Comparison of ENCODE assay signal across 18 cellular contexts in the genomic region with DNA sequence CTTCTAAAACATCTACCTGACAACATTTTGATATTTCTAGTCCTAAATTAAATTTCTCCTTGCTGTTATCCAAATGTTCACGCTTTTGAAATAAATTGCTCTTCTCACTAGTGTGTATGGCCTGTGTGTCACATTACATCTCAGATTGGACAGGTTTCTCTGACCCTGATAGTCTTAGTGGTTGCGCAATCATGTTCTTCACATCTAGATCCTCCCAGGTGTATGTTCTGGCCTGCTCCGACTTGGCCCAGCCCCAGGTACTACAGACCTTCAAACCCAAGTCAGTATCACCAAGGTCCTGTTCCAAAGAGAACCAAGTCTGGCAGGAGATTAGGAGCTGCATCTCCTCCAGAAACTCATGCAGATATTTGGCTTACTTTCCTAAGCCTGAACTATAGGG.
A peak's percentile ranks its signal among the peaks of the same experiment; 100 is the strongest.
DNase-seq lines count a peak whose midpoint lies in the region; ATAC-seq and TF ChIP-seq lines count a peak whose summit lies in the region.
"Had no signal": no experiment of that assay in that cellular context is flagged by ENCODE, and none has a peak within 500 bp of the region (broad histone marks: within the 10 kb centered on the region; RNA-seq: fewer than 3 reads in every experiment).

No MANE protein-coding gene starts in this region.

- 0 out of 2 replicates have a peak overlapping the region, but pooled peaks have one; percentile 23 for H2AFZ ChIP-seq in GM23338
- H2AFZ ChIP-seq in hepatocyte = no peak overlapping the region

- H3K79me2 ChIP-seq in GM23338 (replicated peaks; ENCODE audit: insufficient read depth) (no peaks in the 10 kb centered on the region), hepatocyte (no peaks in the 10 kb centered on the region)

- H3K27ac Mint-ChIP-seq in GM23338 = no peak overlapping the region
- H3K27ac Mint-ChIP-seq: CD4-positive, CD25-positive, alpha-beta regulatory T cell; CD8-positive, alpha-beta T cell; H9; HFFc6 had no signal

- DNase-seq in GM23338 (ENCODE audit: low spot score) (no peak), hepatocyte (ENCODE audit: low spot score) (peak; percentile 4), right lobe of liver (peak; percentile 19 to 84 (median 75)), BE2C (no peak)
- DNase-seq in effector CD4-positive, alpha-beta T cell = no peak
- DNase-seq: 8988T; Caco-2; CD4-positive, CD25-positive, alpha-beta regulatory T cell; CD8-positive, alpha-beta T cell; DMS153; DND-41; H9; HFFc6 had no signal

- H3K36me3 ChIP-seq in GM23338 (ENCODE audit: insufficient read depth) = no peaks in the 10 kb centered on the region
- H3K36me3 ChIP-seq in hepatocyte (replicated peaks; ENCODE audit: insufficient read depth, low read depth) = no peaks in the 10 kb centered on the region
- no peaks in the 10 kb centered on the region for H3K36me3 ChIP-seq in right lobe of liver
- no peaks in the 10 kb centered on the region for H3K36me3 ChIP-seq in BE2C
- H3K36me3 ChIP-seq: BLaER1 had no signal

- H3F3A ChIP-seq in GM23338 (replicated peaks; ENCODE audit: low read depth) = no peaks in the 10 kb centered on the region

- H4K20me1 ChIP-seq in GM23338 (replicated peaks; ENCODE audit: insufficient read depth) = no peaks in the 10 kb centered on the region
- no peaks in the 10 kb centered on the region for H4K20me1 ChIP-seq in hepatocyte (ENCODE audit: insufficient read depth, poor library complexity, severe bottlenecking)
- H4K20me1 ChIP-seq: BLaER1 had no signal

- H3K9me3 Mint-ChIP-seq in GM23338 = no peaks in the 10 kb centered on the region; the same call in 1 of the 3 replicates
- H3K9me3 Mint-ChIP-seq: H9 had no signal

- 94% methylated on average over 3 of the region's 3 CpGs for WGBS in hepatocyte (ENCODE audit: low lambda C conversion rate, missing lambda C conversion rate)
- 67% methylated on average over 3 of the region's 3 CpGs for WGBS in right lobe of liver (ENCODE audit: insufficient coverage, low coverage, low lambda C conversion rate, missing lambda C conversion rate)

- H3K9me2 ChIP-seq in GM23338 (ENCODE audit: insufficient read depth) = 0 out of 2 replicates have a peak, but pooled peaks cover 4% of the 10 kb centered on the region
- no peaks in the 10 kb centered on the region for H3K9me2 ChIP-seq in hepatocyte (replicated peaks; ENCODE audit: insufficient read depth)

- H3K4me1 ChIP-seq in GM23338 (ENCODE audit: insufficient read depth) (no peaks in the 10 kb centered on the region), hepatocyte (ENCODE audit: insufficient read depth) (no peaks in the 10 kb centered on the region), right lobe of liver (peaks cover 0 to 23% (median 8%) of the 10 kb centered on the region in 4 donors), BE2C (no peaks in the 10 kb centered on the region)
- H3K4me1 ChIP-seq: Caco-2 had no signal

- H3K4me1 Mint-ChIP-seq in GM23338 = no peaks in the 10 kb centered on the region
- H3K4me1 Mint-ChIP-seq: CD4-positive, CD25-positive, alpha-beta regulatory T cell had no signal

- no peaks in the 10 kb centered on the region for H3K27me3 Mint-ChIP-seq in GM23338 (ENCODE audit: insufficient read depth, low read depth, poor library complexity)

- H3K27me3 ChIP-seq in GM23338 (ENCODE audit: insufficient read depth) (no peaks in the 10 kb centered on the region), hepatocyte (no peaks in the 10 kb centered on the region), right lobe of liver (no peaks in the 10 kb centered on the region), BE2C (no peaks in the 10 kb centered on the region)
- H3K27me3 ChIP-seq: BLaER1 had no signal

- H3K4me3 Mint-ChIP-seq in GM23338 = no peak overlapping the region
- H3K4me3 Mint-ChIP-seq: CD4-positive, CD25-positive, alpha-beta regulatory T cell; CD8-positive, alpha-beta T cell; H9; HFFc6 had no signal

- no peak overlapping the region for H3K27ac ChIP-seq in GM23338 (ENCODE audit: low read depth)
- no peak overlapping the region for H3K27ac ChIP-seq in hepatocyte
- H3K27ac ChIP-seq in right lobe of liver = peak overlapping the region in 2 of 3 donors; percentile 27 to 53
- H3K27ac ChIP-seq: BLaER1, C4-2B had no signal

- intact Hi-C loops in right lobe of liver (cut with DNase I) = no loop called here

- ATAC-seq in GM23338 (no peak), right lobe of liver (peak; percentile 72 to 87 (median 80)), HG02884 (IDR thresholded peaks at IDR 0.05; ENCODE audit: unreplicated experiment) (no peak), GM19035 (IDR thresholded peaks at IDR 0.05; ENCODE audit: unreplicated experiment) (no peak)
- ATAC-seq: CD8-positive, alpha-beta T cell had no signal

- TF ChIP-seq EP300 in Ishikawa (IDR thresholded peaks at IDR 0.05; ENCODE audit: borderline replicate concordance) = no peak

- H3K9me3 ChIP-seq in hepatocyte (ENCODE audit: low read depth) = no peaks in the 10 kb centered on the region
- H3K9me3 ChIP-seq in right lobe of liver = no peaks in the 10 kb centered on the region
- H3K9me3 ChIP-seq in BE2C = no peaks in the 10 kb centered on the region
- H3K9me3 ChIP-seq: Caco-2 had no signal

- TF ChIP-seq CTCF in GM23338 (conservative IDR thresholded peaks at IDR 0.05; ENCODE audit: low read depth in 2 of 2) (no peak), hepatocyte (IDR thresholded peaks at IDR 0.05; ENCODE audit: poor library complexity) (no peak), right lobe of liver (IDR thresholded peaks at IDR 0.05) (no peak), BE2C (IDR thresholded peaks at IDR 0.05; ENCODE audit: low read depth, low read length) (no peak)

- TF ChIP-seq RAD21 in Ishikawa (IDR thresholded peaks at IDR 0.05; ENCODE audit: low read depth) = no peak

- H3K4me2 ChIP-seq in GM23338 (no peak overlapping the region), hepatocyte (no peak overlapping the region)
- H3K4me2 ChIP-seq: BLaER1 had no signal

- no peak for TF ChIP-seq POLR2A in right lobe of liver (IDR thresholded peaks at IDR 0.05)

- no peak overlapping the region for H3K4me3 ChIP-seq in GM23338
- H3K4me3 ChIP-seq in hepatocyte = no peak overlapping the region
- H3K4me3 ChIP-seq in right lobe of liver = no peak overlapping the region
- no peak overlapping the region for H3K4me3 ChIP-seq in BE2C (ENCODE audit: low read depth, low read length)
- H3K4me3 ChIP-seq: BLaER1 had no signal

- H3K36me3 Mint-ChIP-seq in GM23338 (ENCODE audit: low read depth) = no peaks in the 10 kb centered on the region
- H3K36me3 Mint-ChIP-seq: CD4-positive, CD25-positive, alpha-beta regulatory T cell; CD8-positive, alpha-beta T cell had no signal

TF ChIP-seq in GM23338, 12 proteins besides CTCF, POLR2A, EP300 and RAD21 (continues in another document):
- TF ChIP-seq ZNF331 (CRISPR knock-in tag; IDR thresholded peaks at IDR 0.05; ENCODE audit: low read depth) (no peak), EZH2 (IDR thresholded peaks at IDR 0.05; ENCODE audit: low read depth, unreplicated experiment) (no peak), JUNB (IDR thresholded peaks at IDR 0.05; ENCODE audit: unreplicated experiment) (no peak), NANOG (IDR thresholded peaks at IDR 0.05; ENCODE audit: borderline replicate concordance) (no peak)

TF ChIP-seq in Ishikawa, 13 proteins besides CTCF, POLR2A, EP300 and RAD21:
- TF ChIP-seq CEBPB (IDR thresholded peaks at IDR 0.05) (peak; percentile 82), CREB1 (IDR thresholded peaks at IDR 0.05; ENCODE audit: low read depth) (no peak)
- TF ChIP-seq, protein P1, sequence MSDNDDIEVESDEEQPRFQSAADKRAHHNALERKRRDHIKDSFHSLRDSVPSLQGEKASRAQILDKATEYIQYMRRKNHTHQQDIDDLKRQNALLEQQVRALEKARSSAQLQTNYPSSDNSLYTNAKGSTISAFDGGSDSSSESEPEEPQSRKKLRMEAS (IDR thresholded peaks at IDR 0.05) = no peak

Comparison
In these comparisons a context has a peak if more than half of its experiments do, and no peak if none do; other contexts are left out.
1. ATAC-seq: peak in right lobe of liver (4 of 4); none in GM23338 (single experiment), HG02884 (single experiment) and GM19035 (single experiment).
2. DNase-seq: peak in hepatocyte (single experiment) and right lobe of liver (3 of 3); none in GM23338 (single experiment), effector CD4-positive, alpha-beta T cell (single experiment) and BE2C (single experiment).
3. H3K27ac ChIP-seq: peak in right lobe of liver (2 of 3); none in GM23338 (single experiment) and hepatocyte (single experiment).